9 cellular contexts compared by ENCODE assay signal in genomic region chr14:65832431-65833253, GRCh38.
DNase-seq lines count a peak whose midpoint lies in the region; ATAC-seq and TF ChIP-seq lines count a peak whose summit lies in the region.
"Had no signal": no experiment of that assay in that cellular context is flagged by ENCODE, and none has a peak within 500 bp of the region (broad histone marks: within the 10 kb centered on the region; RNA-seq: fewer than 3 reads in every experiment).

No MANE protein-coding gene starts in this region.

- H3K9me2 ChIP-seq in PC-3 (replicated peaks; ENCODE audit: low read length) = no peaks in the 10 kb centered on the region

- peaks cover 55% of the 10 kb centered on the region for H3K27me3 ChIP-seq in left ventricle myocardium inferior (ENCODE audit: low read depth)
- peaks cover 19% of the 10 kb centered on the region for H3K27me3 ChIP-seq in PC-3 (ENCODE audit: low read length)

- TF ChIP-seq CTCF in left ventricle myocardium inferior (IDR thresholded peaks at IDR 0.05; ENCODE audit: borderline replicate concordance) = no peak
- TF ChIP-seq CTCF in PC-3 (conservative IDR thresholded peaks at IDR 0.05; ENCODE audit: low read depth, low read length) = peak; percentile 56
- peak; percentile 35 for TF ChIP-seq CTCF in fibroblast of villous mesenchyme (IDR thresholded peaks at IDR 0.05; ENCODE audit: insufficient read depth, low read depth, low read length)

- no peak overlapping the region for H3K4me3 ChIP-seq in left ventricle myocardium inferior
- H3K4me3 ChIP-seq in PC-3 (ENCODE audit: low read length) = no peak overlapping the region
- no peak overlapping the region for H3K4me3 ChIP-seq in fibroblast of villous mesenchyme (ENCODE audit: low read depth, low read length)

- H3K36me3 ChIP-seq in left ventricle myocardium inferior = no peaks in the 10 kb centered on the region
- no peaks in the 10 kb centered on the region for H3K36me3 ChIP-seq in PC-3 (ENCODE audit: low read depth, low read length)

- H3K4me2 ChIP-seq in PC-3 (ENCODE audit: low read length) = no peak overlapping the region

- H3K4me1 ChIP-seq in left ventricle myocardium inferior (peaks cover 7% of the 10 kb centered on the region), PC-3 (ENCODE audit: insufficient read depth, low read length) (no peaks in the 10 kb centered on the region)

- POLR2A ChIA-PET in PC-3 (lab: Charles Lee; ENCODE audit: unreplicated experiment) = no interaction called here

- CTCF ChIA-PET in PC-3 (lab: Charles Lee) = interaction anchor here (0.6 to 1.4 kb wide), 5 partner anchors 8 to 421 kb away, joined by 3 to 8 read pairs (median 6); no protein-coding TSS in a partner anchor

- no TSS peak for BruUV-seq in PC-3 (replicated peaks; lab: Mats Ljungman, UMichigan)

- H3K79me2 ChIP-seq in PC-3 (ENCODE audit: low read length) = no peaks in the 10 kb centered on the region

- no peaks in the 10 kb centered on the region for H4K20me1 ChIP-seq in PC-3 (ENCODE audit: low read length)

- no peak overlapping the region for H2AFZ ChIP-seq in PC-3 (ENCODE audit: low read length)

- intact Hi-C loops in left ventricle myocardium superior (cut with micrococcal nuclease) = no loop called here
- intact Hi-C loops in left ventricle myocardium inferior (cut with micrococcal nuclease) = no loop called here
- intact Hi-C loops in PC-3 (cut with micrococcal nuclease) = loop anchor here (5.0 kb wide), 1 partner anchor 620 kb away; no protein-coding TSS in a partner anchor
- intact Hi-C loops in posterior cingulate gyrus (cut with DNase I) = no loop called here

- H3K9ac ChIP-seq in PC-3 (ENCODE audit: low read length) = no peak overlapping the region

- DNase-seq in left ventricle myocardium superior = no peak
- no peak for DNase-seq in left ventricle myocardium inferior
- peak; percentile 24 for DNase-seq in PC-3
- no peak for DNase-seq in fibroblast of villous mesenchyme (ENCODE audit: low read depth)
- DNase-seq in amniotic stem cell (lab: John Stamatoyannopoulos, UW) = no peak
- DNase-seq in HuH-7 (ENCODE audit: low spot score) = no peak
- no peak for DNase-seq in SIG-M5 (lab: John Stamatoyannopoulos, UW)
- no peak for DNase-seq in posterior cingulate gyrus
- DNase-seq: DMS79 had no signal

- ATAC-seq in left ventricle myocardium superior = peak; percentile 24
- ATAC-seq in PC-3 = peak; percentile 56; the same call in 1 of the 2 replicates

- H3K9me3 ChIP-seq in left ventricle myocardium inferior (replicated peaks) (no peaks in the 10 kb centered on the region), PC-3 (ENCODE audit: low read length) (no peaks in the 10 kb centered on the region)

- no peaks in the 10 kb centered on the region for H3F3A ChIP-seq in PC-3 (ENCODE audit: low read length, unreplicated experiment)

- no peak overlapping the region for H3K27ac ChIP-seq in left ventricle myocardium inferior (replicated peaks)
- H3K27ac ChIP-seq in PC-3 (ENCODE audit: low read length) = no peak overlapping the region
